Comparison of ENCODE assay signal across 19 cellular contexts in genomic region chr14:101687756-101688546, GRCh38.
"Had no signal": no experiment of that assay in that cellular context is flagged by ENCODE, and none has a peak within 500 bp of the region (broad histone marks: within the 10 kb centered on the region; RNA-seq: fewer than 3 reads in every experiment).

No MANE protein-coding gene starts in this region.

- DNase-seq: activated CD4-positive, alpha-beta T cell treated with anti-CD3 and anti-CD28 coated beads for 1 hour; activated gamma-delta T cell; adrenal gland; cerebellar nuclear complex; cortex of kidney; immature natural killer cell; kidney glomerular epithelial cell; mesenchymal stem cell; naive thymus-derived CD8-positive, alpha-beta T cell; ovary; psoas muscle; right cardiac atrium; transverse colon; WERI-Rb-1 had no signal

- H3K4me3 ChIP-seq: adrenal gland, esophagus muscularis mucosa, ovary, psoas muscle, suprapubic skin, transverse colon had no signal

- H3K27me3 ChIP-seq: ovary had no signal

- H3K27ac ChIP-seq: adrenal gland, esophagus muscularis mucosa, ovary, psoas muscle, suprapubic skin, transverse colon, WERI-Rb-1 had no signal

- H3K9me3 ChIP-seq: adrenal gland, esophagus muscularis mucosa, ovary, psoas muscle, suprapubic skin, transverse colon had no signal

- FAIRE-seq: astrocyte, bronchial epithelial cell had no signal

- ATAC-seq: activated naive CD4-positive, alpha-beta T cell treated with anti-CD3 and anti-CD28 coated beads, Interleukin-2, amount 50 U/mL, for 72 hours; naive thymus-derived CD8-positive, alpha-beta T cell; psoas muscle had no signal

- H3K4me1 ChIP-seq: adrenal gland, esophagus muscularis mucosa, psoas muscle, suprapubic skin, transverse colon had no signal

- H3K36me3 ChIP-seq: adrenal gland, esophagus muscularis mucosa, ovary, suprapubic skin, transverse colon, WERI-Rb-1 had no signal
